Comparison of ENCODE assay signal across 33 cellular contexts in the genomic region with DNA sequence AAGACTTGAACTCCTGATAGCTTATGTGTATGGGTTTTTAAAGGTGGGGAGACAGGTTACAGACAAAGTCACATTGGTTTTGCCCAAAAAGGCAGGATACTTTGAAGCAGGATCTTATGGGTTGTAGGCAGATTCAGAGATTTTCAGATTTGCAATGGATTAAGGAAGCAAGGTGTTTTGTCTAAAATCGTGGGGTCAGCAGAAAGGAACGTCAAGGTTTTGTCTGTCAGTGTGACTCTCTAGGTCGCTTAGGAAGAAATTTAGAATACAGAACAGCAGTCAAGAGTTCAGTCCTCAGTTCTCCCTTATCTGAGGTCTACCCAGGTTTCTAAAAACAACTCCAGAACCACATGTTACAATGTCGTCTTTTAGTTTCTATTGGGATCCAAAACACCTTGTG.
"Had no signal": no experiment of that assay in that cellular context is flagged by ENCODE, and none has a peak within 500 bp of the region (broad histone marks: within the 10 kb centered on the region; RNA-seq: fewer than 3 reads in every experiment).

No MANE protein-coding gene starts in this region.

- H3K27ac ChIP-seq: adrenal gland, ascending aorta, body of pancreas, brain microvascular endothelial cell, breast epithelium, cardiac muscle cell had no signal

- ATAC-seq: activated naive CD4-positive, alpha-beta T cell treated with anti-CD3 and anti-CD28 coated beads, Interleukin-2, amount 50 U/mL, for 72 hours; activated naive CD8-positive, alpha-beta T cell treated with anti-CD3 and anti-CD28 coated beads, Interleukin-2, amount 50 U/mL, for 24 hours; activated T-cell treated with anti-CD3 and anti-CD28 coated beads, Interleukin-2, amount 50 U/mL, for 4 hours; activated T-cell treated with anti-CD3 and anti-CD28 coated beads, Interleukin-2, amount 50 U/mL, for 72 hours; activated T-helper 17 cell treated with anti-CD3 and anti-CD28 coated beads, Interleukin-2, amount 50 U/mL, for 72 hours; body of pancreas had no signal

- H3K4me1 ChIP-seq: adrenal gland, ascending aorta, breast epithelium had no signal

- H3K27me3 ChIP-seq: adrenal gland, ascending aorta, body of pancreas, brain microvascular endothelial cell, breast epithelium, cardiac muscle cell had no signal

- DNase-seq: activated effector memory CD4-positive, alpha-beta T cell treated with anti-CD3 and anti-CD28 coated beads, Interleukin-2, amount 50 U/mL, for 16 hours; activated effector memory CD4-positive, alpha-beta T cell treated with Interleukin-2 at 50 U/mL for 16 hours; activated gamma-delta T cell; activated gamma-delta T cell treated with Interleukin-2 at 50 U/mL for 16 hours; activated naive CD4-positive, alpha-beta T cell; activated naive CD4-positive, alpha-beta T cell treated with anti-CD3 and anti-CD28 coated beads for 36 hours; activated naive CD4-positive, alpha-beta T cell treated with anti-CD3 and anti-CD28 coated beads, Interleukin-2, amount 10 ng/mL, durations not matched to agents 7 days and 5 days; activated naive CD4-positive, alpha-beta T cell treated with anti-CD3 and anti-CD28 coated beads, Interleukin-2, amount 50 U/mL, for 16 hours; activated naive CD4-positive, alpha-beta T cell treated with Interleukin-2 at 50 U/mL for 16 hours; activated naive CD8-positive, alpha-beta T cell treated with anti-CD3 and anti-CD28 coated beads for 36 hours; activated naive CD8-positive, alpha-beta T cell treated with anti-CD3 and anti-CD28 coated beads, Interleukin-2, amount 10 ng/mL, durations not matched to agents 7 days and 5 days; activated naive CD8-positive, alpha-beta T cell treated with anti-CD3 and anti-CD28 coated beads, Interleukin-2, amount 50 U/mL, for 24 hours; activated T-cell treated with anti-CD3 and anti-CD28 coated beads, Interleukin-2, amount 50 U/mL, for 4 hours; activated T-cell treated with anti-CD3 and anti-CD28 coated beads, Interleukin-2, amount 50 U/mL, for 48 hours; activated T-cell treated with anti-CD3 and anti-CD28 coated beads, Interleukin-2, amount 50 U/mL, for 72 hours; adrenal gland; amniotic stem cell; amygdala; anterior cingulate cortex; aorta; body of pancreas; brain microvascular endothelial cell; caudate nucleus; central memory CD4-positive, alpha-beta T cell; cerebellar nuclear complex had no signal

- H3K9me3 ChIP-seq: adrenal gland, ascending aorta, body of pancreas, breast epithelium had no signal

- FAIRE-seq: astrocyte, bronchial epithelial cell, colon had no signal

- H3K36me3 ChIP-seq: adrenal gland, ascending aorta, brain microvascular endothelial cell, breast epithelium, cardiac muscle cell had no signal

- H3K4me3 ChIP-seq: adrenal gland, ascending aorta, body of pancreas, breast epithelium, cardiac muscle cell had no signal
